ENCODE assay signal across 22 cellular contexts in genomic region chr9:25427290-25427689, GRCh38.
DNase-seq lines count a peak whose midpoint lies in the region; ATAC-seq and TF ChIP-seq lines count a peak whose summit lies in the region.
"Had no signal": no experiment of that assay in that cellular context is flagged by ENCODE, and none has a peak within 500 bp of the region (broad histone marks: within the 10 kb centered on the region; RNA-seq: fewer than 3 reads in every experiment).

No MANE protein-coding gene starts in this region.

- no peak overlapping the region for H3K4me2 ChIP-seq in neuronal stem cell (ENCODE audit: insufficient read depth, low read length, poor library complexity, severe bottlenecking)
- H3K4me2 ChIP-seq: BLaER1 had no signal

- no peaks in the 10 kb centered on the region for H3K4me1 Mint-ChIP-seq in natural killer cell
- H3K4me1 Mint-ChIP-seq: CD14-positive monocyte; CD4-positive, alpha-beta memory T cell; CD4-positive, CD25-positive, alpha-beta regulatory T cell; CD8-positive, alpha-beta memory T cell had no signal

- H4K8ac ChIP-seq in neuronal stem cell (ENCODE audit: low read depth, low read length), result no peak overlapping the region

- H2BK12ac ChIP-seq in neuronal stem cell (ENCODE audit: low read length), result no peak overlapping the region

- H4K91ac ChIP-seq in neuronal stem cell (ENCODE audit: low read depth, low read length, poor library complexity), result no peak overlapping the region

- no peak overlapping the region for H3K9ac ChIP-seq in neuronal stem cell (ENCODE audit: low read depth, low read length, poor library complexity)
- H3K9ac ChIP-seq: BLaER1 had no signal

- H3K36me3 ChIP-seq in neuronal stem cell (replicated peaks in 1 of 2; ENCODE audit: control insufficient read depth in 2 of 2, insufficient read depth in 2 of 2, low read length in 2 of 2), result no peaks in the 10 kb centered on the region
- no peaks in the 10 kb centered on the region for H3K36me3 ChIP-seq in spleen
- H3K36me3 ChIP-seq in esophagus muscularis mucosa, result no peaks in the 10 kb centered on the region
- H3K36me3 ChIP-seq: BE2C, BLaER1 had no signal

- no peak overlapping the region for H2BK5ac ChIP-seq in neuronal stem cell (ENCODE audit: low read length)

- no peaks in the 10 kb centered on the region for H3K27me3 ChIP-seq in neuronal stem cell (ENCODE audit: control insufficient read depth in 3 of 3, insufficient read depth in 3 of 3, low read depth in 1 of 3, low read length in 3 of 3)
- H3K27me3 ChIP-seq in spleen (replicated peaks in 1 of 7), result no peaks in the 10 kb centered on the region
- H3K27me3 ChIP-seq in esophagus muscularis mucosa, result no peaks in the 10 kb centered on the region
- H3K27me3 ChIP-seq: BE2C, BLaER1 had no signal

- peaks cover 15% of the 10 kb centered on the region for H3K36me3 Mint-ChIP-seq in natural killer cell
- H3K36me3 Mint-ChIP-seq: CD14-positive monocyte; CD4-positive, alpha-beta memory T cell; CD4-positive, CD25-positive, alpha-beta regulatory T cell; CD8-positive, alpha-beta memory T cell had no signal

- TF ChIP-seq POLR2A in spleen (IDR thresholded peaks at IDR 0.05) (no peak), esophagus muscularis mucosa (IDR thresholded peaks at IDR 0.05; ENCODE audit: low read depth) (no peak)

- TF ChIP-seq EP300 in esophagus muscularis mucosa (IDR thresholded peaks at IDR 0.05), result no peak

- peaks cover 21 to 46% of the 10 kb centered on the region in 2 donors for H3K9me3 Mint-ChIP-seq in natural killer cell

- H3K27ac ChIP-seq in neuronal stem cell (replicated peaks; ENCODE audit: low read length) (no peak overlapping the region), spleen (no peak overlapping the region), esophagus muscularis mucosa (replicated peaks in 1 of 4) (no peak overlapping the region)
- H3K27ac ChIP-seq: BLaER1 had no signal

- H2BK15ac ChIP-seq in neuronal stem cell (ENCODE audit: low read length), result no peak overlapping the region

- H3K4me3 ChIP-seq in neuronal stem cell (ENCODE audit: low read length in 2 of 2), result no peak overlapping the region
- no peak overlapping the region for H3K4me3 ChIP-seq in spleen
- H3K4me3 ChIP-seq in esophagus muscularis mucosa, result no peak overlapping the region
- H3K4me3 ChIP-seq: BLaER1, GM12878 had no signal

- WGBS in neuronal stem cell (ENCODE audit: extremely low coverage in 2 of 2, insufficient read length in 2 of 2, insufficient replicate concordance in 1 of 2), 2 donors, result no CpG with 5 or more reads among the region's 4 CpGs
- WGBS in spleen, 5 donors, result 52 to 95% (median 75%) methylated on average over 3 to 4 of the region's 4 CpGs
- WGBS in esophagus muscularis mucosa, result 100% methylated on average over 2 of the region's 4 CpGs

- H3K4me1 ChIP-seq in neuronal stem cell (ENCODE audit: control insufficient read depth in 2 of 2, insufficient read depth in 1 of 2, low read depth in 1 of 2, low read length in 2 of 2) (peaks cover 0 to 2% of the 10 kb centered on the region in 2 donors), spleen (no peaks in the 10 kb centered on the region), esophagus muscularis mucosa (no peaks in the 10 kb centered on the region)
- H3K4me1 ChIP-seq: BE2C, BLaER1 had no signal

- no peak overlapping the region for H3K4ac ChIP-seq in neuronal stem cell (ENCODE audit: low read length)

- TF ChIP-seq CTCF in spleen (IDR thresholded peaks at IDR 0.05 in 8 of 11, conservative IDR thresholded peaks at IDR 0.05 in 3 of 11) (no peak), natural killer cell (IDR thresholded peaks at IDR 0.05) (no peak), esophagus muscularis mucosa (IDR thresholded peaks at IDR 0.05) (no peak)

- peaks cover 0 to 4% of the 10 kb centered on the region in 2 donors for H3K9me3 ChIP-seq in neuronal stem cell (replicated peaks in 1 of 2; ENCODE audit: control insufficient read depth in 2 of 2, insufficient read depth in 1 of 2, low read depth in 1 of 2, low read length in 2 of 2)
- peaks cover 0 to 45% (median 22%) of the 10 kb centered on the region in 8 donors for H3K9me3 ChIP-seq in spleen
- peaks cover 0 to 5% (median 3%) of the 10 kb centered on the region in 4 donors for H3K9me3 ChIP-seq in esophagus muscularis mucosa
- H3K9me3 ChIP-seq: BE2C, BLaER1 had no signal

- no peak overlapping the region for H3K18ac ChIP-seq in neuronal stem cell (ENCODE audit: low read length)

- H3K14ac ChIP-seq in neuronal stem cell (ENCODE audit: low read length), result peak overlapping the region; percentile 76

- H2AK5ac ChIP-seq in neuronal stem cell (ENCODE audit: low read depth, low read length), result no peak overlapping the region

- DNase-seq in neuronal stem cell (ENCODE audit: low spot score) (no peak), spleen (peak; percentile 44), NCI-H1694 (lab: John Stamatoyannopoulos, UW) (no peak), natural killer cell (no peak), esophagus muscularis mucosa (ENCODE audit: extremely low spot score) (no peak)
- DNase-seq: 8988T; ACHN; BE2C; C1 segment of cervical spinal cord; CD4-positive, alpha-beta memory T cell; CD4-positive, CD25-positive, alpha-beta regulatory T cell; CD8-positive, alpha-beta memory T cell; DMS 273 treated with DMSO at 0.1 percent for 48 hours; DMS153; DMS53; DMS79; DND-41; EL; GDM1 had no signal

- no peak overlapping the region for H3K4me3 Mint-ChIP-seq in natural killer cell
- H3K4me3 Mint-ChIP-seq: CD14-positive monocyte; CD4-positive, alpha-beta memory T cell; CD4-positive, CD25-positive, alpha-beta regulatory T cell; CD8-positive, alpha-beta memory T cell had no signal

- no peak overlapping the region for H2BK120ac ChIP-seq in neuronal stem cell (ENCODE audit: low read depth, low read length)

- no peak overlapping the region for H3K23ac ChIP-seq in neuronal stem cell (ENCODE audit: low read depth, low read length, poor library complexity)

- intact Hi-C loops in spleen (cut with DNase I; ENCODE audit: low total_unique reads) (no loop called here), natural killer cell (cut with micrococcal nuclease) (no loop called here), esophagus muscularis mucosa (cut with DNase I) (no loop called here)

- no peaks in the 10 kb centered on the region for H3K27me3 Mint-ChIP-seq in natural killer cell (ENCODE audit: low read depth in 2 of 2)
- H3K27me3 Mint-ChIP-seq: CD4-positive, alpha-beta memory T cell; CD4-positive, CD25-positive, alpha-beta regulatory T cell; CD8-positive, alpha-beta memory T cell had no signal

- no peak overlapping the region for H2AFZ ChIP-seq in neuronal stem cell (ENCODE audit: low read length)

- no peak for ATAC-seq in natural killer cell
- ATAC-seq: GM12878 had no signal

- no peaks in the 10 kb centered on the region for H3K79me1 ChIP-seq in neuronal stem cell (ENCODE audit: low read depth, low read length)

- H3K27ac Mint-ChIP-seq in natural killer cell, result no peak overlapping the region
- H3K27ac Mint-ChIP-seq: CD14-positive monocyte; CD4-positive, alpha-beta memory T cell; CD4-positive, CD25-positive, alpha-beta regulatory T cell; CD8-positive, alpha-beta memory T cell had no signal
